Comparison of ENCODE assay signal across 1 cellular context in the genomic region with DNA sequence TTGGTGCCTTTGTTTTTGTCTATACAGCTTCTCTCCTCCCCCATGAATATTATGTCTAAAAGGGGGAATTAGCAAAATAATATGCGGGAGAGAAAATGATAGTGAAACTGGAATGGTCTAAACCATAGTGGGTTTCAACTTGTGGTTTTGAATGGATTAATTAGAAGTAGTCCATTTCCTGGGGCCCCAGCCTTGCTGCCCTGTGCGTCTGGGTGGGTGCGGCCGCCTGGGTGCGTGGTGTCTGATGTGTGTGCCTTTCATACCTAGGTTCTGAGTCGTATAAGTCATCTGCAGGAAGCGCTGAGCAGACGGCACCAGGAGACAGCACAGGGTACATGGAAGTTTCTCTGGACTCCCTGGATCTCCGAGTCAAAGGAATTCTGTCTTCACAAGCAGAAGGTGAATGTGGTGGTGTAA.
A peak's percentile ranks its signal among the peaks of the same experiment; 100 is the strongest.
TF ChIP-seq lines count a peak whose summit lies in the region.

No MANE protein-coding gene starts in this region.

TF ChIP-seq in GM12878, 131 proteins besides CTCF, POLR2A, EP300 and RAD21 (continued from another document):
- TF ChIP-seq ATF7 (IDR thresholded peaks at IDR 0.05; ENCODE audit: low read depth) (0 out of 2 replicates have a peak, but pooled peaks have one; percentile 28), IKZF2 (IDR thresholded peaks at IDR 0.05) (peak; percentile 68 to 84), SP1 (IDR thresholded peaks at IDR 0.05; ENCODE audit: low read depth, low read length) (peak; percentile 36), MTA3 (IDR thresholded peaks at IDR 0.05; ENCODE audit: borderline replicate concordance, low read length) (peak; percentile 55; the same call in 1 of the 2 replicates), ZNF217 (IDR thresholded peaks at IDR 0.05) (no peak), CBFB (IDR thresholded peaks at IDR 0.05; ENCODE audit: low read depth) (peak; percentile 79; the same call in 1 of the 2 replicates), YY1 (IDR thresholded peaks at IDR 0.05; ENCODE audit: low read depth, low read length) (0 out of 2 replicates have a peak, but pooled peaks have one; percentile 15), BMI1 (IDR thresholded peaks at IDR 0.05; ENCODE audit: borderline replicate concordance) (no peak), MTA2 (IDR thresholded peaks at IDR 0.05; ENCODE audit: low read depth) (peak; percentile 88), SMARCA5 (IDR thresholded peaks at IDR 0.05) (no peak), JUND (IDR thresholded peaks at IDR 0.05; ENCODE audit: low read depth, low read length) (no peak), TCF12 (IDR thresholded peaks at IDR 0.05; ENCODE audit: low read depth, low read length) (0 out of 2 replicates have a peak, but pooled peaks have one; percentile 11), POU2F2 (IDR thresholded peaks at IDR 0.05; ENCODE audit: borderline replicate concordance, low read depth, low read length) (peak; percentile 66; the same call in 2 of the 3 replicates), SREBF1 (IDR thresholded peaks at IDR 0.05; ENCODE audit: low read length) (no peak), POLR2AphosphoS5 (IDR thresholded peaks at IDR 0.05; ENCODE audit: low read length) (peak; percentile 78), IKZF1 (conservative IDR thresholded peaks at IDR 0.05) (peak; percentile 75), CEBPB (IDR thresholded peaks at IDR 0.05; ENCODE audit: borderline replicate concordance in 1 of 2, low read depth in 2 of 2, low read length in 2 of 2) (no peak), BCL11A (IDR thresholded peaks at IDR 0.05; ENCODE audit: low read depth, low read length) (peak; percentile 81), WRNIP1 (IDR thresholded peaks at IDR 0.05; ENCODE audit: borderline replicate concordance, low read depth, low read length) (no peak), HCFC1 (IDR thresholded peaks at IDR 0.05; ENCODE audit: low read length) (no peak; the same call in 1 of the 2 replicates), MEF2B (IDR thresholded peaks at IDR 0.05; ENCODE audit: partially characterized antibody, poor library complexity, severe bottlenecking) (peak; percentile 22), NBN (IDR thresholded peaks at IDR 0.05) (peak; percentile 32; the same call in 1 of the 2 replicates), TBL1XR1 (IDR thresholded peaks at IDR 0.05; ENCODE audit: low read depth, low read length) (peak; percentile 79; the same call in 1 of the 2 replicates), BHLHE40 (IDR thresholded peaks at IDR 0.05; ENCODE audit: borderline replicate concordance in 1 of 2, low read depth in 2 of 2, low read length in 1 of 2) (peak; percentile 26 to 70; a peak in 3 of 4 replicates), HDAC6 (IDR thresholded peaks at IDR 0.05; ENCODE audit: unreplicated experiment) (no peak), IRF4 (IDR thresholded peaks at IDR 0.05; ENCODE audit: low read depth, low read length) (0 out of 2 replicates have a peak, but pooled peaks have one; percentile 23), HDAC2 (IDR thresholded peaks at IDR 0.05) (no peak), RUNX3 (IDR thresholded peaks at IDR 0.05; ENCODE audit: low read length) (peak; percentile 97), EED (IDR thresholded peaks at IDR 0.05; ENCODE audit: low read depth) (peak; percentile 73), ETV6 (conservative IDR thresholded peaks at IDR 0.05 in 1 of 2, IDR thresholded peaks at IDR 0.05 in 1 of 2; ENCODE audit: borderline replicate concordance in 1 of 2, low read depth in 1 of 2) (peak in 1 of 2 experiments; percentile 56; a peak in 1 of 4 replicates), TCF7 (IDR thresholded peaks at IDR 0.05; ENCODE audit: borderline replicate concordance) (no peak)
- TF ChIP-seq, protein P1, sequence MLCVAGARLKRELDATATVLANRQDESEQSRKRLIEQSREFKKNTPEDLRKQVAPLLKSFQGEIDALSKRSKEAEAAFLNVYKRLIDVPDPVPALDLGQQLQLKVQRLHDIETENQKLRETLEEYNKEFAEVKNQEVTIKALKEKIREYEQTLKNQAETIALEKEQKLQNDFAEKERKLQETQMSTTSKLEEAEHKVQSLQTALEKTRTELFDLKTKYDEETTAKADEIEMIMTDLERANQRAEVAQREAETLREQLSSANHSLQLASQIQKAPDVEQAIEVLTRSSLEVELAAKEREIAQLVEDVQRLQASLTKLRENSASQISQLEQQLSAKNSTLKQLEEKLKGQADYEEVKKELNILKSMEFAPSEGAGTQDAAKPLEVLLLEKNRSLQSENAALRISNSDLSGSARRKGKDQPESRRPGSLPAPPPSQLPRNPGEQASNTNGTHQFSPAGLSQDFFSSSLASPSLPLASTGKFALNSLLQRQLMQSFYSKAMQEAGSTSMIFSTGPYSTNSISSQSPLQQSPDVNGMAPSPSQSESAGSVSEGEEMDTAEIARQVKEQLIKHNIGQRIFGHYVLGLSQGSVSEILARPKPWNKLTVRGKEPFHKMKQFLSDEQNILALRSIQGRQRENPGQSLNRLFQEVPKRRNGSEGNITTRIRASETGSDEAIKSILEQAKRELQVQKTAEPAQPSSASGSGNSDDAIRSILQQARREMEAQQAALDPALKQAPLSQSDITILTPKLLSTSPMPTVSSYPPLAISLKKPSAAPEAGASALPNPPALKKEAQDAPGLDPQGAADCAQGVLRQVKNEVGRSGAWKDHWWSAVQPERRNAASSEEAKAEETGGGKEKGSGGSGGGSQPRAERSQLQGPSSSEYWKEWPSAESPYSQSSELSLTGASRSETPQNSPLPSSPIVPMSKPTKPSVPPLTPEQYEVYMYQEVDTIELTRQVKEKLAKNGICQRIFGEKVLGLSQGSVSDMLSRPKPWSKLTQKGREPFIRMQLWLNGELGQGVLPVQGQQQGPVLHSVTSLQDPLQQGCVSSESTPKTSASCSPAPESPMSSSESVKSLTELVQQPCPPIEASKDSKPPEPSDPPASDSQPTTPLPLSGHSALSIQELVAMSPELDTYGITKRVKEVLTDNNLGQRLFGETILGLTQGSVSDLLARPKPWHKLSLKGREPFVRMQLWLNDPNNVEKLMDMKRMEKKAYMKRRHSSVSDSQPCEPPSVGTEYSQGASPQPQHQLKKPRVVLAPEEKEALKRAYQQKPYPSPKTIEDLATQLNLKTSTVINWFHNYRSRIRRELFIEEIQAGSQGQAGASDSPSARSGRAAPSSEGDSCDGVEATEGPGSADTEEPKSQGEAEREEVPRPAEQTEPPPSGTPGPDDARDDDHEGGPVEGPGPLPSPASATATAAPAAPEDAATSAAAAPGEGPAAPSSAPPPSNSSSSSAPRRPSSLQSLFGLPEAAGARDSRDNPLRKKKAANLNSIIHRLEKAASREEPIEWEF (IDR thresholded peaks at IDR 0.05; ENCODE audit: insufficient replicate concordance, low read depth, low read length) = peak; percentile 20
- TF ChIP-seq, protein P2, sequence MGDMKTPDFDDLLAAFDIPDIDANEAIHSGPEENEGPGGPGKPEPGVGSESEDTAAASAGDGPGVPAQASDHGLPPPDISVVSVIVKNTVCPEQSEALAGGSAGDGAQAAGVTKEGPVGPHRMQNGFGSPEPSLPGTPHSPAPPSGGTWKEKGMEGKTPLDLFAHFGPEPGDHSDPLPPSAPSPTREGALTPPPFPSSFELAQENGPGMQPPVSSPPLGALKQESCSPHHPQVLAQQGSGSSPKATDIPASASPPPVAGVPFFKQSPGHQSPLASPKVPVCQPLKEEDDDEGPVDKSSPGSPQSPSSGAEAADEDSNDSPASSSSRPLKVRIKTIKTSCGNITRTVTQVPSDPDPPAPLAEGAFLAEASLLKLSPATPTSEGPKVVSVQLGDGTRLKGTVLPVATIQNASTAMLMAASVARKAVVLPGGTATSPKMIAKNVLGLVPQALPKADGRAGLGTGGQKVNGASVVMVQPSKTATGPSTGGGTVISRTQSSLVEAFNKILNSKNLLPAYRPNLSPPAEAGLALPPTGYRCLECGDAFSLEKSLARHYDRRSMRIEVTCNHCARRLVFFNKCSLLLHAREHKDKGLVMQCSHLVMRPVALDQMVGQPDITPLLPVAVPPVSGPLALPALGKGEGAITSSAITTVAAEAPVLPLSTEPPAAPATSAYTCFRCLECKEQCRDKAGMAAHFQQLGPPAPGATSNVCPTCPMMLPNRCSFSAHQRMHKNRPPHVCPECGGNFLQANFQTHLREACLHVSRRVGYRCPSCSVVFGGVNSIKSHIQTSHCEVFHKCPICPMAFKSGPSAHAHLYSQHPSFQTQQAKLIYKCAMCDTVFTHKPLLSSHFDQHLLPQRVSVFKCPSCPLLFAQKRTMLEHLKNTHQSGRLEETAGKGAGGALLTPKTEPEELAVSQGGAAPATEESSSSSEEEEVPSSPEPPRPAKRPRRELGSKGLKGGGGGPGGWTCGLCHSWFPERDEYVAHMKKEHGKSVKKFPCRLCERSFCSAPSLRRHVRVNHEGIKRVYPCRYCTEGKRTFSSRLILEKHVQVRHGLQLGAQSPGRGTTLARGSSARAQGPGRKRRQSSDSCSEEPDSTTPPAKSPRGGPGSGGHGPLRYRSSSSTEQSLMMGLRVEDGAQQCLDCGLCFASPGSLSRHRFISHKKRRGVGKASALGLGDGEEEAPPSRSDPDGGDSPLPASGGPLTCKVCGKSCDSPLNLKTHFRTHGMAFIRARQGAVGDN (IDR thresholded peaks at IDR 0.05) = peak; percentile 61; the same call in 1 of the 2 replicates
- TF ChIP-seq, protein P3, sequence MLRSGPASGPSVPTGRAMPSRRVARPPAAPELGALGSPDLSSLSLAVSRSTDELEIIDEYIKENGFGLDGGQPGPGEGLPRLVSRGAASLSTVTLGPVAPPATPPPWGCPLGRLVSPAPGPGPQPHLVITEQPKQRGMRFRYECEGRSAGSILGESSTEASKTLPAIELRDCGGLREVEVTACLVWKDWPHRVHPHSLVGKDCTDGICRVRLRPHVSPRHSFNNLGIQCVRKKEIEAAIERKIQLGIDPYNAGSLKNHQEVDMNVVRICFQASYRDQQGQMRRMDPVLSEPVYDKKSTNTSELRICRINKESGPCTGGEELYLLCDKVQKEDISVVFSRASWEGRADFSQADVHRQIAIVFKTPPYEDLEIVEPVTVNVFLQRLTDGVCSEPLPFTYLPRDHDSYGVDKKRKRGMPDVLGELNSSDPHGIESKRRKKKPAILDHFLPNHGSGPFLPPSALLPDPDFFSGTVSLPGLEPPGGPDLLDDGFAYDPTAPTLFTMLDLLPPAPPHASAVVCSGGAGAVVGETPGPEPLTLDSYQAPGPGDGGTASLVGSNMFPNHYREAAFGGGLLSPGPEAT (IDR thresholded peaks at IDR 0.05; ENCODE audit: low read depth) = peak; percentile 55; the same call in 1 of the 2 replicates
- TF ChIP-seq, protein P4, sequence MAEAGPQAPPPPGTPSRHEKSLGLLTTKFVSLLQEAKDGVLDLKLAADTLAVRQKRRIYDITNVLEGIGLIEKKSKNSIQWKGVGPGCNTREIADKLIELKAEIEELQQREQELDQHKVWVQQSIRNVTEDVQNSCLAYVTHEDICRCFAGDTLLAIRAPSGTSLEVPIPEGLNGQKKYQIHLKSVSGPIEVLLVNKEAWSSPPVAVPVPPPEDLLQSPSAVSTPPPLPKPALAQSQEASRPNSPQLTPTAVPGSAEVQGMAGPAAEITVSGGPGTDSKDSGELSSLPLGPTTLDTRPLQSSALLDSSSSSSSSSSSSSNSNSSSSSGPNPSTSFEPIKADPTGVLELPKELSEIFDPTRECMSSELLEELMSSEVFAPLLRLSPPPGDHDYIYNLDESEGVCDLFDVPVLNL (IDR thresholded peaks at IDR 0.05; ENCODE audit: low read depth, low read length) = no peak
- TF ChIP-seq, protein P5, sequence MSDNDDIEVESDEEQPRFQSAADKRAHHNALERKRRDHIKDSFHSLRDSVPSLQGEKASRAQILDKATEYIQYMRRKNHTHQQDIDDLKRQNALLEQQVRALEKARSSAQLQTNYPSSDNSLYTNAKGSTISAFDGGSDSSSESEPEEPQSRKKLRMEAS (IDR thresholded peaks at IDR 0.05; ENCODE audit: low read depth, low read length) = no peak
- TF ChIP-seq, protein P6, sequence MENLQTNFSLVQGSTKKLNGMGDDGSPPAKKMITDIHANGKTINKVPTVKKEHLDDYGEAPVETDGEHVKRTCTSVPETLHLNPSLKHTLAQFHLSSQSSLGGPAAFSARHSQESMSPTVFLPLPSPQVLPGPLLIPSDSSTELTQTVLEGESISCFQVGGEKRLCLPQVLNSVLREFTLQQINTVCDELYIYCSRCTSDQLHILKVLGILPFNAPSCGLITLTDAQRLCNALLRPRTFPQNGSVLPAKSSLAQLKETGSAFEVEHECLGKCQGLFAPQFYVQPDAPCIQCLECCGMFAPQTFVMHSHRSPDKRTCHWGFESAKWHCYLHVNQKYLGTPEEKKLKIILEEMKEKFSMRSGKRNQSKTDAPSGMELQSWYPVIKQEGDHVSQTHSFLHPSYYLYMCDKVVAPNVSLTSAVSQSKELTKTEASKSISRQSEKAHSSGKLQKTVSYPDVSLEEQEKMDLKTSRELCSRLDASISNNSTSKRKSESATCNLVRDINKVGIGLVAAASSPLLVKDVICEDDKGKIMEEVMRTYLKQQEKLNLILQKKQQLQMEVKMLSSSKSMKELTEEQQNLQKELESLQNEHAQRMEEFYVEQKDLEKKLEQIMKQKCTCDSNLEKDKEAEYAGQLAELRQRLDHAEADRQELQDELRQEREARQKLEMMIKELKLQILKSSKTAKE (IDR thresholded peaks at IDR 0.05; ENCODE audit: low read depth, poor library complexity, severe bottlenecking) = peak; percentile 73
- TF ChIP-seq, protein P7, sequence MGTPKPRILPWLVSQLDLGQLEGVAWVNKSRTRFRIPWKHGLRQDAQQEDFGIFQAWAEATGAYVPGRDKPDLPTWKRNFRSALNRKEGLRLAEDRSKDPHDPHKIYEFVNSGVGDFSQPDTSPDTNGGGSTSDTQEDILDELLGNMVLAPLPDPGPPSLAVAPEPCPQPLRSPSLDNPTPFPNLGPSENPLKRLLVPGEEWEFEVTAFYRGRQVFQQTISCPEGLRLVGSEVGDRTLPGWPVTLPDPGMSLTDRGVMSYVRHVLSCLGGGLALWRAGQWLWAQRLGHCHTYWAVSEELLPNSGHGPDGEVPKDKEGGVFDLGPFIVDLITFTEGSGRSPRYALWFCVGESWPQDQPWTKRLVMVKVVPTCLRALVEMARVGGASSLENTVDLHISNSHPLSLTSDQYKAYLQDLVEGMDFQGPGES (IDR thresholded peaks at IDR 0.05) = no peak
- TF ChIP-seq, protein P8, sequence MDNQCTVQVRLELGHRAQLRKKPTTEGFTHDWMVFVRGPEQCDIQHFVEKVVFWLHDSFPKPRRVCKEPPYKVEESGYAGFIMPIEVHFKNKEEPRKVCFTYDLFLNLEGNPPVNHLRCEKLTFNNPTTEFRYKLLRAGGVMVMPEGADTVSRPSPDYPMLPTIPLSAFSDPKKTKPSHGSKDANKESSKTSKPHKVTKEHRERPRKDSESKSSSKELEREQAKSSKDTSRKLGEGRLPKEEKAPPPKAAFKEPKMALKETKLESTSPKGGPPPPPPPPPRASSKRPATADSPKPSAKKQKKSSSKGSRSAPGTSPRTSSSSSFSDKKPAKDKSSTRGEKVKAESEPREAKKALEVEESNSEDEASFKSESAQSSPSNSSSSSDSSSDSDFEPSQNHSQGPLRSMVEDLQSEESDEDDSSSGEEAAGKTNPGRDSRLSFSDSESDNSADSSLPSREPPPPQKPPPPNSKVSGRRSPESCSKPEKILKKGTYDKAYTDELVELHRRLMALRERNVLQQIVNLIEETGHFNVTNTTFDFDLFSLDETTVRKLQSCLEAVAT (IDR thresholded peaks at IDR 0.05) = peak; percentile 56; the same call in 1 of the 2 replicates
